Comparison of ENCODE assay signal across 13 cellular contexts in the genomic region with DNA sequence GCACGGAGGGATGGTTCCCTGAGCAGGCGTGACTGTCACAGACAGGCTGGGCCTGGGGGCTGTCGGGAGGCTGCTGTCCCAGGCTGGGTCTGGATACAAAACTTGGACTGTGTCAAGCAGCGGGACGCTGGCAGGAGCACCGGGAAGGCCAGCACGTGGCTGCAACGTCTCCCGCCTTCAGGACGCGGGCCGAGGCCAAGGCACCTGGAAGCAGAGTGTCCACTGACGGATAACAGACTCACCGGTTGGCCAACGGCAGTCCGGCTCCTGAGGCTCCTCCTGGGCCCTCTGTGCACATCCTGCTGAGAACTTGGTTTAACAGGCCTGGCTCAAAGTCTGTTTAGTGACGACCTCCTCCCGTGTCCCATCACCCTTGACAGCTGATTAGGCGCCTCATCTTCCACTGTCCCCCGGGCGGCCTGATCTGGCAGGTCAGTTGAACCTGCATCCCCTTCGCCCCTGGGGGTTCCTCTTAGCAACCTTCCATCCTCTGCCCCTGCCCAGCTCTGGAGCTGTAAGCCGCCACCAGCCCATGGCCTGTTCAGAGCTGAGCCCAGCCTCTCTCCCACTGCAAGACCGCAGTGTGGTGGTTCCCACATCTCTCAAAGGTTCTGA. TPM values are rescaled to one million over a fixed set of nuclear protein-coding genes. Genes with fewer than 3 reads are reported as not detected.
DNase-seq lines count a peak whose midpoint lies in the region; ATAC-seq and TF ChIP-seq lines count a peak whose summit lies in the region.
"Had no signal": no experiment of that assay in that cellular context is flagged by ENCODE, and none has a peak within 500 bp of the region (broad histone marks: within the 10 kb centered on the region; RNA-seq: fewer than 3 reads in every experiment).

No MANE protein-coding gene starts in this region.

- no peak for TF ChIP-seq POLR2A in esophagus muscularis mucosa (IDR thresholded peaks at IDR 0.05; ENCODE audit: low read depth)

- intact Hi-C loops in esophagus muscularis mucosa (cut with DNase I), result no loop called here

- TF ChIP-seq EP300 in esophagus muscularis mucosa (IDR thresholded peaks at IDR 0.05), result no peak

- 83% methylated on average over 10 of the region's 24 CpGs for WGBS in esophagus muscularis mucosa

- no peak for ATAC-seq in stimulated activated memory B cell treated with anti-CD40 and anti-IgM and Interleukin-4, amounts not matched to agents 10 μg/mL and 1 μg/mL and 100 μg/mL, for 72 hours

- TF ChIP-seq CTCF in VCaP (conservative IDR thresholded peaks at IDR 0.05) (no peak), esophagus muscularis mucosa (IDR thresholded peaks at IDR 0.05) (no peak)

- H3K27ac ChIP-seq in VCaP, result peak overlapping the region; percentile 51; the same call in 1 of the 2 replicates
- peak overlapping the region; percentile 23 to 72 (median 52) for H3K27ac ChIP-seq in esophagus muscularis mucosa (replicated peaks in 1 of 4)
- H3K27ac ChIP-seq: ovary had no signal

- no peaks in the 10 kb centered on the region for H3K27me3 Mint-ChIP-seq in stimulated activated memory B cell treated with anti-CD40 and anti-IgM and Interleukin-4, amounts not matched to agents 10 μg/mL and 1 μg/mL and 100 μg/mL, for 72 hours

- no peaks in the 10 kb centered on the region for H3K27me3 ChIP-seq in esophagus muscularis mucosa
- H3K27me3 ChIP-seq: ovary had no signal

- H3K4me3 ChIP-seq in esophagus muscularis mucosa, result no peak overlapping the region
- H3K4me3 ChIP-seq: ovary had no signal

- peaks cover 60 to 79% (median 72%) of the 10 kb centered on the region in 4 donors for H3K4me1 ChIP-seq in esophagus muscularis mucosa

- no peaks in the 10 kb centered on the region for H3K9me3 Mint-ChIP-seq in stimulated activated memory B cell treated with anti-CD40 and anti-IgM and Interleukin-4, amounts not matched to agents 10 μg/mL and 1 μg/mL and 100 μg/mL, for 72 hours

- peaks cover 0 to 8% (median 1%) of the 10 kb centered on the region in 4 donors for H3K36me3 ChIP-seq in esophagus muscularis mucosa
- H3K36me3 ChIP-seq: ovary had no signal

- H3K4me3 Mint-ChIP-seq in stimulated activated memory B cell treated with anti-CD40 and anti-IgM and Interleukin-4, amounts not matched to agents 10 μg/mL and 1 μg/mL and 100 μg/mL, for 72 hours, result no peak overlapping the region

- peaks cover 39% of the 10 kb centered on the region for H3K4me1 Mint-ChIP-seq in stimulated activated memory B cell treated with anti-CD40 and anti-IgM and Interleukin-4, amounts not matched to agents 10 μg/mL and 1 μg/mL and 100 μg/mL, for 72 hours

- peak overlapping the region; percentile 29 for H3K27ac Mint-ChIP-seq in stimulated activated memory B cell treated with anti-CD40 and anti-IgM and Interleukin-4, amounts not matched to agents 10 μg/mL and 1 μg/mL and 100 μg/mL, for 72 hours

- H3K9me3 ChIP-seq in esophagus muscularis mucosa, result no peaks in the 10 kb centered on the region
- H3K9me3 ChIP-seq: ovary had no signal

- peaks cover 17% of the 10 kb centered on the region for H3K36me3 Mint-ChIP-seq in stimulated activated memory B cell treated with anti-CD40 and anti-IgM and Interleukin-4, amounts not matched to agents 10 μg/mL and 1 μg/mL and 100 μg/mL, for 72 hours

- DNase-seq in DMS 273 (lab: John Stamatoyannopoulos, UW; ENCODE audit: unreplicated experiment) (peak; percentile 41), DMS 273 treated with DMSO at 0.1 percent for 48 hours (lab: John Stamatoyannopoulos, UW) (no peak), esophagus muscularis mucosa (ENCODE audit: extremely low spot score) (no peak), SKM-1 treated with dmso at 0.1 percent for 144 hours (lab: John Stamatoyannopoulos, UW; ENCODE audit: unreplicated experiment) (no peak), NCI-H1092 treated with DMSO at 0.1 percent for 48 hours (lab: John Stamatoyannopoulos, UW) (no peak)
- DNase-seq in activated CD8-positive, alpha-beta memory T cell treated with anti-CD3 and anti-CD28 coated beads, Interleukin-2, amount 50 U/mL, for 48 hours, result no peak
- DNase-seq: effector CD4-positive, alpha-beta T cell; GDM1; NCI-H2081 treated with DMSO at 0.1 percent for 48 hours; SHP77 had no signal

RNA-seq across cellular contexts. Expression of gene XRCC3, which starts 2.5 kb away (rescaled TPM):
- total RNA-seq in esophagus muscularis mucosa, result 1 to 10 TPM; 1.6 to 5.4 (median 2.1) TPM

RNA-seq across cellular contexts. Expression of gene ZFYVE21, which starts 2.9 kb away (rescaled TPM):
- 100 to 1,000 TPM; 121 to 180 (median 156) TPM for total RNA-seq in esophagus muscularis mucosa
